ENCODE assay signal across 6 cellular contexts in genomic region chr17:75271955-75272847, GRCh38. TPM values are rescaled to one million over a fixed set of nuclear protein-coding genes. Genes with fewer than 3 reads are reported as not detected.
DNase-seq lines count a peak whose midpoint lies in the region; ATAC-seq and TF ChIP-seq lines count a peak whose summit lies in the region.

No MANE protein-coding gene starts in this region.

- peak overlapping the region; percentile 27 for H3K9ac ChIP-seq in H9 (ENCODE audit: extremely low read depth, insufficient read length, low read length)

- no peak overlapping the region for H2BK5ac ChIP-seq in H9 (ENCODE audit: insufficient read length, low read length)

- H4K8ac ChIP-seq in H9 (replicated peaks; ENCODE audit: insufficient read length, low read depth, low read length), result no peak overlapping the region

- H4K5ac ChIP-seq in H9 (ENCODE audit: insufficient read length, low read depth, low read length), result no peak overlapping the region

- peak overlapping the region; percentile 62 to 93 (median 86) for H3K4me3 ChIP-seq in right lobe of liver

- peak overlapping the region; percentile 68 for H3K4me2 ChIP-seq in H9 (ENCODE audit: insufficient read depth, insufficient read length, low read length)

- H3K4me1 ChIP-seq in H9 (ENCODE audit: insufficient read depth, low read length) (0 out of 2 replicates have a peak, but pooled peaks cover 2% of the 10 kb centered on the region), right lobe of liver (peaks cover 0 to 15% (median 6%) of the 10 kb centered on the region in 4 donors)

- H3K27me3 ChIP-seq in H9 (ENCODE audit: insufficient read depth, low read length) (no peaks in the 10 kb centered on the region), right lobe of liver (no peaks in the 10 kb centered on the region)

- H3K4ac ChIP-seq in H9 (ENCODE audit: low read depth, low read length), result no peak overlapping the region

- H3K79me1 ChIP-seq in H9 (ENCODE audit: insufficient read depth, low read depth, low read length, poor library complexity, severe bottlenecking), result no peaks in the 10 kb centered on the region

- H3K4me1 Mint-ChIP-seq in H9, result peaks cover 15 to 20% of the 10 kb centered on the region in 2 experiments
- H3K4me1 Mint-ChIP-seq in activated T-cell treated with anti-CD3 and anti-CD28 coated beads, Interleukin-2, amount 50 U/mL, for 72 hours (ENCODE audit: low read depth), result peaks cover 36% of the 10 kb centered on the region

- no peak for TF ChIP-seq POLR2A in right lobe of liver (IDR thresholded peaks at IDR 0.05)

- no peaks in the 10 kb centered on the region for H3K9me3 ChIP-seq in H9 (ENCODE audit: control insufficient read depth, low read depth, low read length)
- H3K9me3 ChIP-seq in right lobe of liver, result no peaks in the 10 kb centered on the region

- peaks cover 0 to 25% (median 23%) of the 10 kb centered on the region in 3 experiments; a peak in 6 of 7 replicates for H3K36me3 Mint-ChIP-seq in H9 (ENCODE audit: insufficient read depth in 1 of 3, low read depth in 3 of 3)
- peaks cover 0 to 9% of the 10 kb centered on the region in 2 donors for H3K36me3 Mint-ChIP-seq in activated T-cell treated with anti-CD3 and anti-CD28 coated beads, Interleukin-2, amount 50 U/mL, for 72 hours (ENCODE audit: insufficient read depth in 2 of 2)

- H2BK15ac ChIP-seq in H9 (ENCODE audit: low read depth, low read length), result no peak overlapping the region

- peak overlapping the region; percentile 72 to 83 for H3K4me3 Mint-ChIP-seq in H9
- H3K4me3 Mint-ChIP-seq in activated T-cell treated with anti-CD3 and anti-CD28 coated beads, Interleukin-2, amount 50 U/mL, for 72 hours, result peak overlapping the region; percentile 77 to 81

- ATAC-seq in activated T-cell treated with anti-CD3 and anti-CD28 coated beads, Interleukin-2, amount 50 U/mL, for 72 hours (replicated peaks in 1 of 2), result no peak
- ATAC-seq in right lobe of liver (no peak), GM19467 (IDR thresholded peaks at IDR 0.05; ENCODE audit: unreplicated experiment) (no peak)

- H3K9me3 Mint-ChIP-seq in H9, result no peaks in the 10 kb centered on the region
- H3K9me3 Mint-ChIP-seq in activated T-cell treated with anti-CD3 and anti-CD28 coated beads, Interleukin-2, amount 50 U/mL, for 72 hours, result no peaks in the 10 kb centered on the region

- no peak overlapping the region for H2AFZ ChIP-seq in H9 (ENCODE audit: low read length)

- no peak overlapping the region for H4K91ac ChIP-seq in H9 (ENCODE audit: insufficient read length, low read depth, low read length)

- H4K20me1 ChIP-seq in H9 (ENCODE audit: control insufficient read depth, insufficient read depth, insufficient read length), result no peaks in the 10 kb centered on the region

- H2BK20ac ChIP-seq in H9 (ENCODE audit: low read depth, low read length, poor library complexity, severe bottlenecking), result no peak overlapping the region

- no peak overlapping the region for H2BK120ac ChIP-seq in H9 (ENCODE audit: low read depth, low read length, poor library complexity, severe bottlenecking)

- no peak overlapping the region for H3K18ac ChIP-seq in H9 (ENCODE audit: insufficient read length, low read depth, low read length)

- WGBS in H9 (ENCODE audit: extremely low coverage, insufficient read length, low lambda C conversion rate), result no CpG with 5 or more reads among the region's 24 CpGs
- WGBS in right lobe of liver (ENCODE audit: insufficient coverage, low coverage, low lambda C conversion rate, missing lambda C conversion rate), result 6% methylated on average over 6 of the region's 24 CpGs

- no peak overlapping the region for H3K23ac ChIP-seq in H9 (ENCODE audit: insufficient read length, low read depth, low read length)

- peak; percentile 52 for DNase-seq in H9
- no peak for DNase-seq in activated T-cell treated with anti-CD3 and anti-CD28 coated beads, Interleukin-2, amount 50 U/mL, for 72 hours
- DNase-seq in right lobe of liver, result no peak
- no peak for DNase-seq in NOMO-1 treated with dmso at 0.1 percent for 144 hours (lab: John Stamatoyannopoulos, UW; ENCODE audit: unreplicated experiment)
- DNase-seq in DMS153 treated with DMSO at 0.1 percent for 48 hours (lab: John Stamatoyannopoulos, UW; ENCODE audit: unreplicated experiment), result no peak

- H3K56ac ChIP-seq in H9 (ENCODE audit: insufficient read length, low read depth, low read length), result no peak overlapping the region

- H3K27me3 Mint-ChIP-seq in H9 (ENCODE audit: low read depth), result no peaks in the 10 kb centered on the region; the same call in 1 of the 2 replicates
- no peaks in the 10 kb centered on the region for H3K27me3 Mint-ChIP-seq in activated T-cell treated with anti-CD3 and anti-CD28 coated beads, Interleukin-2, amount 50 U/mL, for 72 hours (ENCODE audit: low read depth)

- no peak overlapping the region for H3K14ac ChIP-seq in H9 (ENCODE audit: insufficient read depth, low read length)

- H3K27ac Mint-ChIP-seq in H9, result no peak overlapping the region
- peak overlapping the region; percentile 4 for H3K27ac Mint-ChIP-seq in activated T-cell treated with anti-CD3 and anti-CD28 coated beads, Interleukin-2, amount 50 U/mL, for 72 hours

- TF ChIP-seq CTCF in H9 (conservative IDR thresholded peaks at IDR 0.05) (no peak), right lobe of liver (IDR thresholded peaks at IDR 0.05) (no peak)

- no peak overlapping the region for H3T11ph ChIP-seq in H9 (ENCODE audit: low read length)

- no peak overlapping the region for H2AK5ac ChIP-seq in H9 (ENCODE audit: insufficient read length, low read length)

- intact Hi-C loops in right lobe of liver (cut with DNase I), result loop anchor here in 1 of 2 donors (10.0 kb wide), 1 partner anchor 143 kb away; no protein-coding TSS in a partner anchor

- no peaks in the 10 kb centered on the region for H3K79me2 ChIP-seq in H9 (ENCODE audit: insufficient read depth, low read length)

- peaks cover 22% of the 10 kb centered on the region for H3K23me2 ChIP-seq in H9 (ENCODE audit: insufficient read length, low read depth, low read length, poor library complexity, severe bottlenecking)

- no peak overlapping the region for H3K27ac ChIP-seq in H9 (ENCODE audit: insufficient read length, low read depth, low read length)
- H3K27ac ChIP-seq in right lobe of liver, result peak overlapping the region in 1 of 3 donors; percentile 88

- no peak overlapping the region for H2BK12ac ChIP-seq in H9 (ENCODE audit: insufficient read length, low read depth, low read length)

- peaks cover 0 to 3% (median 0%) of the 10 kb centered on the region in 4 donors for H3K36me3 ChIP-seq in right lobe of liver

RNA-seq across cellular contexts. Expression of gene MIF4GD, which starts 1.2 kb away (rescaled TPM):
- total RNA-seq in H9 (2021), result 24.0 and 26.1 TPM in 2 replicates
- 10 to 100 TPM; 63.1 to 67.9 TPM for total RNA-seq in activated T-cell treated with anti-CD3 and anti-CD28 coated beads, Interleukin-2, amount 50 U/mL, for 72 hours
- total RNA-seq in right lobe of liver, result 10 to 100 TPM in 2 of 6 experiments, 1 to 10 TPM in 4; 7.3 to 21.9 (median 8.2) TPM

RNA-seq across cellular contexts. Expression of gene MRPS7, which starts 10.5 kb away (rescaled TPM):
- total RNA-seq in H9 (2021) (93.7 and 97.4 TPM in 2 replicates), right lobe of liver (10 to 100 TPM; 29.6 to 37.2 (median 33.7) TPM)
- total RNA-seq in activated T-cell treated with anti-CD3 and anti-CD28 coated beads, Interleukin-2, amount 50 U/mL, for 72 hours, result 10 to 100 TPM; 42.8 to 43.0 TPM

RNA-seq across cellular contexts. Expression of gene GGA3, which starts 10.8 kb away (rescaled TPM):
- total RNA-seq in H9 (2021), result 50.3 and 58.2 TPM in 2 replicates
- 10 to 100 TPM; 77.1 to 80.9 TPM for total RNA-seq in activated T-cell treated with anti-CD3 and anti-CD28 coated beads, Interleukin-2, amount 50 U/mL, for 72 hours
- total RNA-seq in right lobe of liver, result 10 to 100 TPM; 12.4 to 18.9 (median 15.8) TPM

RNA-seq across cellular contexts. Expression of gene SLC25A19, which starts 17.0 kb away (rescaled TPM):
- total RNA-seq in H9 (2021) (24.2 and 27.2 TPM in 2 replicates), right lobe of liver (10 to 100 TPM in 2 of 6 experiments, 1 to 10 TPM in 4; 3.8 to 13.4 (median 7.3) TPM)
- total RNA-seq in activated T-cell treated with anti-CD3 and anti-CD28 coated beads, Interleukin-2, amount 50 U/mL, for 72 hours, result 10 to 100 TPM; 39.9 to 59.3 TPM
